24 cellular contexts compared by ENCODE assay signal in the genomic region with DNA sequence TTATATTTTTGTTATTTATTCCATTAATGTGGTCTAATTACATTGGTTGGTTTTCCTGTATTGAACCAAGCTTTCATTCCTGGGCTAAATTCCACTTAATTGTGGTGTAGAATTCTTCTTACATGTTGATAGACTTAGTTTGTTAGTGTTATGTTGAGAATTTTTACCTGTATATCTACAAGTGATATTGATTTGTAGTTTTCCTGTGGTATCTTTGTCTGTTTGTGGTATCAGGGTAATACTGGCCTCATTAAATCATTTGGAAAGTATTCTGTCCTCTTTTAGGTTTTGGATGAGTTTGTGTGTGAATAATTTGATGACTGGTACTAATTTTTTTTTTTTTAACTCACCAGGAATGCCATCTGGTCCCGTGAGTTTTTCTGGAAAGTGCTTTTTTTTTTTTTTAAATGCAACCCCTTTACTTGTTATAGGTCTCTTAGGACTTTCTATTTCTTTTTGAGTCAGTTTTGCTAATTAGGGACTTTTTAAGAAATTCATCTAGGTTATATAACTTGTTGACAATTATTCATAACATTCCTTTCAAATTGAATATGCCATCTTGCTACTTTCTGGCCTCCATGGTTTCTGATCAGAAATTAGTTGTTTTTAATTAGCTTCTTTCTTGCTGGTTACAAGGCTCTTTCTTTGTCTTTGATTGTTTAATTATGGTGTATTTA.
DNase-seq lines count a peak whose midpoint lies in the region; ATAC-seq and TF ChIP-seq lines count a peak whose summit lies in the region.
"Had no signal": no experiment of that assay in that cellular context is flagged by ENCODE, and none has a peak within 500 bp of the region (broad histone marks: within the 10 kb centered on the region; RNA-seq: fewer than 3 reads in every experiment).

No MANE protein-coding gene starts in this region.

- peak; percentile 82 for ATAC-seq in GM18861 (IDR thresholded peaks at IDR 0.05; ENCODE audit: unreplicated experiment)
- peak; percentile 57 for ATAC-seq in HG02759 (IDR thresholded peaks at IDR 0.05; ENCODE audit: unreplicated experiment)
- ATAC-seq in HG03558 (IDR thresholded peaks at IDR 0.05; ENCODE audit: extremely low read depth, unreplicated experiment) = peak; percentile 57
- no peak for ATAC-seq in GM23338
- ATAC-seq: HCT116, HepG2, SK-N-SH treated with all-trans-retinoic acid at 6 μM for 48 hours had no signal

- BruUV-seq in PC-9 (replicated peaks; lab: Mats Ljungman, UMichigan) = no TSS peak

- CTCF ChIA-PET in PC-9 (lab: Charles Lee) = no interaction called here

- H3K9me3 Mint-ChIP-seq in GM23338 = peaks cover 17% of the 10 kb centered on the region

- H3K4me2 ChIP-seq in PC-9 (no peak overlapping the region), GM23338 (no peak overlapping the region)
- H3K4me2 ChIP-seq: KMS-11 had no signal

- H3K27me3 ChIP-seq in GM06990 (replicated peaks; ENCODE audit: control insufficient read depth, insufficient read depth, low read length) (no peaks in the 10 kb centered on the region), PC-9 (ENCODE audit: insufficient read depth, low read depth) (0 out of 2 replicates have a peak, but pooled peaks cover 2% of the 10 kb centered on the region), GM23338 (ENCODE audit: insufficient read depth) (no peaks in the 10 kb centered on the region)

- DNase-seq in GM06990 (ENCODE audit: extremely low read depth, insufficient read length) = peak; percentile 35
- no peak for DNase-seq in stimulated activated CD4-positive, alpha-beta T cell treated with anti-CD3 and anti-CD28 coated beads, Interleukin-4, amount 100 ng/mL, for 24 hours
- DNase-seq in PC-9 = no peak
- DNase-seq in GM23338 (ENCODE audit: low spot score) = no peak
- DNase-seq in NCI-H2107 (lab: John Stamatoyannopoulos, UW) = no peak
- DNase-seq: Caco-2; CD4-positive, CD25-positive, alpha-beta regulatory T cell; DMS153; GM23248; NCI-H1436; NCI-H2029; NCI-H345; NCI-H526 treated with DMSO at 0.1 percent for 48 hours; SHP77 treated with DMSO at 0.1 percent for 48 hours; T-helper 1 cell had no signal

- intact Hi-C loops in PC-9 (cut with micrococcal nuclease; ENCODE audit: unreplicated experiment) = no loop called here

- H3K4me3 ChIP-seq in GM06990 (replicated peaks; ENCODE audit: low read depth, low read length) (no peak overlapping the region), PC-9 (no peak overlapping the region), GM23338 (no peak overlapping the region)
- H3K4me3 ChIP-seq: GM23248 had no signal

- no peak overlapping the region for H3K4me3 Mint-ChIP-seq in GM23338
- H3K4me3 Mint-ChIP-seq: B cell; CD4-positive, CD25-positive, alpha-beta regulatory T cell had no signal

- H3K79me2 ChIP-seq in PC-9 (ENCODE audit: low read depth) (no peaks in the 10 kb centered on the region), GM23338 (replicated peaks; ENCODE audit: insufficient read depth) (no peaks in the 10 kb centered on the region)

- H3K36me3 ChIP-seq in GM06990 (ENCODE audit: control insufficient read depth, insufficient read depth, low read length) (no peaks in the 10 kb centered on the region), PC-9 (ENCODE audit: low read depth) (no peaks in the 10 kb centered on the region), GM23338 (ENCODE audit: insufficient read depth) (no peaks in the 10 kb centered on the region)

- H3K4me1 ChIP-seq in PC-9 (replicated peaks; ENCODE audit: insufficient read depth) (no peaks in the 10 kb centered on the region), GM23338 (ENCODE audit: insufficient read depth) (no peaks in the 10 kb centered on the region)
- H3K4me1 ChIP-seq: Caco-2 had no signal

- H3K27me3 Mint-ChIP-seq in GM23338 (ENCODE audit: insufficient read depth, low read depth, poor library complexity) = no peaks in the 10 kb centered on the region
- H3K27me3 Mint-ChIP-seq: B cell; CD4-positive, CD25-positive, alpha-beta regulatory T cell had no signal

- H2AFZ ChIP-seq in PC-9 (no peak overlapping the region), GM23338 (no peak overlapping the region)
- H2AFZ ChIP-seq: GM23248 had no signal

- H3K9me2 ChIP-seq in PC-9 (ENCODE audit: insufficient read depth) (no peaks in the 10 kb centered on the region), GM23338 (ENCODE audit: insufficient read depth) (peaks cover 11% of the 10 kb centered on the region; the same call in 1 of the 2 replicates)

- H3K9me3 ChIP-seq in PC-9 (ENCODE audit: insufficient read depth, low read depth) = no peaks in the 10 kb centered on the region
- H3K9me3 ChIP-seq: Caco-2 had no signal

- H3K27ac ChIP-seq in PC-9 = no peak overlapping the region
- no peak overlapping the region for H3K27ac ChIP-seq in GM23338 (ENCODE audit: low read depth)
- H3K27ac ChIP-seq: 22Rv1, GM23248, KMS-11 had no signal

- TF ChIP-seq CTCF in GM06990 (IDR thresholded peaks at IDR 0.05; ENCODE audit: insufficient read depth, low read length, poor library complexity, severe bottlenecking) = no peak
- no peak for TF ChIP-seq CTCF in PC-9 (conservative IDR thresholded peaks at IDR 0.05)
- no peak for TF ChIP-seq CTCF in GM23338 (conservative IDR thresholded peaks at IDR 0.05; ENCODE audit: low read depth in 2 of 2)

- POLR2A ChIA-PET in PC-9 (lab: Charles Lee; ENCODE audit: unreplicated experiment) = no interaction called here

- no peaks in the 10 kb centered on the region for H3K4me1 Mint-ChIP-seq in GM23338
- H3K4me1 Mint-ChIP-seq: B cell; CD4-positive, CD25-positive, alpha-beta regulatory T cell had no signal

- no peak overlapping the region for H3K27ac Mint-ChIP-seq in GM23338
- H3K27ac Mint-ChIP-seq: B cell; CD4-positive, CD25-positive, alpha-beta regulatory T cell had no signal

- no peaks in the 10 kb centered on the region for H3F3A ChIP-seq in PC-9 (ENCODE audit: insufficient read depth, low read depth)
- H3F3A ChIP-seq in GM23338 (replicated peaks; ENCODE audit: low read depth) = no peaks in the 10 kb centered on the region

- H3K36me3 Mint-ChIP-seq in GM23338 (ENCODE audit: low read depth) = peaks cover 10% of the 10 kb centered on the region
- H3K36me3 Mint-ChIP-seq: CD4-positive, CD25-positive, alpha-beta regulatory T cell had no signal

- H4K20me1 ChIP-seq in PC-9 (ENCODE audit: insufficient read depth) (no peaks in the 10 kb centered on the region), GM23338 (replicated peaks; ENCODE audit: insufficient read depth) (no peaks in the 10 kb centered on the region)

TF ChIP-seq in GM23338, 12 proteins besides CTCF, POLR2A, EP300 and RAD21 (continues in another document):
- TF ChIP-seq POLR2AphosphoS5 (IDR thresholded peaks at IDR 0.05; ENCODE audit: low read depth) (no peak), EZH2phosphoT487 (IDR thresholded peaks at IDR 0.05; ENCODE audit: unreplicated experiment) (no peak), EZH2 (IDR thresholded peaks at IDR 0.05; ENCODE audit: low read depth, unreplicated experiment) (no peak), STAT1 (IDR thresholded peaks at IDR 0.05; ENCODE audit: unreplicated experiment) (no peak), ZNF114 (CRISPR knock-in tag; IDR thresholded peaks at IDR 0.05) (no peak), CREB1 (CRISPR knock-in tag; IDR thresholded peaks at IDR 0.05; ENCODE audit: low read depth) (no peak), JUNB (IDR thresholded peaks at IDR 0.05; ENCODE audit: unreplicated experiment) (no peak), ZNF331 (CRISPR knock-in tag; IDR thresholded peaks at IDR 0.05; ENCODE audit: low read depth) (no peak), NANOG (IDR thresholded peaks at IDR 0.05; ENCODE audit: borderline replicate concordance) (no peak)
- TF ChIP-seq, protein P1, sequence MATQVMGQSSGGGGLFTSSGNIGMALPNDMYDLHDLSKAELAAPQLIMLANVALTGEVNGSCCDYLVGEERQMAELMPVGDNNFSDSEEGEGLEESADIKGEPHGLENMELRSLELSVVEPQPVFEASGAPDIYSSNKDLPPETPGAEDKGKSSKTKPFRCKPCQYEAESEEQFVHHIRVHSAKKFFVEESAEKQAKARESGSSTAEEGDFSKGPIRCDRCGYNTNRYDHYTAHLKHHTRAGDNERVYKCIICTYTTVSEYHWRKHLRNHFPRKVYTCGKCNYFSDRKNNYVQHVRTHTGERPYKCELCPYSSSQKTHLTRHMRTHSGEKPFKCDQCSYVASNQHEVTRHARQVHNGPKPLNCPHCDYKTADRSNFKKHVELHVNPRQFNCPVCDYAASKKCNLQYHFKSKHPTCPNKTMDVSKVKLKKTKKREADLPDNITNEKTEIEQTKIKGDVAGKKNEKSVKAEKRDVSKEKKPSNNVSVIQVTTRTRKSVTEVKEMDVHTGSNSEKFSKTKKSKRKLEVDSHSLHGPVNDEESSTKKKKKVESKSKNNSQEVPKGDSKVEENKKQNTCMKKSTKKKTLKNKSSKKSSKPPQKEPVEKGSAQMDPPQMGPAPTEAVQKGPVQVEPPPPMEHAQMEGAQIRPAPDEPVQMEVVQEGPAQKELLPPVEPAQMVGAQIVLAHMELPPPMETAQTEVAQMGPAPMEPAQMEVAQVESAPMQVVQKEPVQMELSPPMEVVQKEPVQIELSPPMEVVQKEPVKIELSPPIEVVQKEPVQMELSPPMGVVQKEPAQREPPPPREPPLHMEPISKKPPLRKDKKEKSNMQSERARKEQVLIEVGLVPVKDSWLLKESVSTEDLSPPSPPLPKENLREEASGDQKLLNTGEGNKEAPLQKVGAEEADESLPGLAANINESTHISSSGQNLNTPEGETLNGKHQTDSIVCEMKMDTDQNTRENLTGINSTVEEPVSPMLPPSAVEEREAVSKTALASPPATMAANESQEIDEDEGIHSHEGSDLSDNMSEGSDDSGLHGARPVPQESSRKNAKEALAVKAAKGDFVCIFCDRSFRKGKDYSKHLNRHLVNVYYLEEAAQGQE (IDR thresholded peaks at IDR 0.05; ENCODE audit: unreplicated experiment) = no peak
- TF ChIP-seq, protein P2, sequence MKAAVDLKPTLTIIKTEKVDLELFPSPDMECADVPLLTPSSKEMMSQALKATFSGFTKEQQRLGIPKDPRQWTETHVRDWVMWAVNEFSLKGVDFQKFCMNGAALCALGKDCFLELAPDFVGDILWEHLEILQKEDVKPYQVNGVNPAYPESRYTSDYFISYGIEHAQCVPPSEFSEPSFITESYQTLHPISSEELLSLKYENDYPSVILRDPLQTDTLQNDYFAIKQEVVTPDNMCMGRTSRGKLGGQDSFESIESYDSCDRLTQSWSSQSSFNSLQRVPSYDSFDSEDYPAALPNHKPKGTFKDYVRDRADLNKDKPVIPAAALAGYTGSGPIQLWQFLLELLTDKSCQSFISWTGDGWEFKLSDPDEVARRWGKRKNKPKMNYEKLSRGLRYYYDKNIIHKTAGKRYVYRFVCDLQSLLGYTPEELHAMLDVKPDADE (IDR thresholded peaks at IDR 0.05) = no peak
